In genomic region chr3:110293660-110294059, GRCh38 we compare ENCODE assay signal across 13 cellular contexts.
"Had no signal": no experiment of that assay in that cellular context is flagged by ENCODE, and none has a peak within 500 bp of the region (broad histone marks: within the 10 kb centered on the region; RNA-seq: fewer than 3 reads in every experiment).

No MANE protein-coding gene starts in this region.

- H3K27ac ChIP-seq: esophagus squamous epithelium, heart left ventricle, prostate gland, right lobe of liver, upper lobe of left lung had no signal

- DNase-seq: activated CD4-positive, alpha-beta T cell treated with anti-CD3 and anti-CD28 coated beads, Interleukin-2, amount 50 U/mL, for 1 hour; anterior cingulate cortex; dorsolateral prefrontal cortex; esophagus squamous epithelium; heart left ventricle; nucleus accumbens; right lobe of liver; stimulated activated CD4-positive, alpha-beta T cell treated with anti-CD3 and anti-CD28 coated beads, Interleukin-2, amount 100 ng/mL, for 24 hours; stimulated activated naive CD4-positive, alpha-beta T cell; T-helper 1 cell; upper lobe of left lung had no signal

- ATAC-seq: heart left ventricle, left lobe of liver, right lobe of liver had no signal
